10 cellular contexts compared by ENCODE assay signal in the genomic region with DNA sequence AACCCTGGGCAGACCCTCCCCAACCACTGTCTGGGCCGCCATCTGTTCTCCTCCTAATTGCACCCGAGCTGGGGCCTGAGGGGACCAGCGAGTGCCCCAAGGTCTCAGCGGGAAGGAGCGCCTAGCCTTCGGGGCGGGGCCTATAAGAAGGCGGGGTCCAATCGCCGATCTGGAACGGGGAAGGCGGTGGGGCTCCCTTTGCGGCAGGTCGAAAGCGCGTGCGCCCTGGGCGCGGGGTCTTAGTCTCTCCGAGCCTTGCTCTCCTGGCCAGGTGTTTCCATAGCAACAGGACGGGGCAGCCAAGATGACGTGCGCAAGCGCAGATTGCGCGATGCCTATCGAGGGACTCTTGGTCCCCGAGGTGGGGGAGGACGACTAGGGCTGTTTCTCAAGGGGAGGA. TPM values are rescaled to one million over a fixed set of nuclear protein-coding genes. Genes with fewer than 3 reads are reported as not detected.
DNase-seq lines count a peak whose midpoint lies in the region; ATAC-seq and TF ChIP-seq lines count a peak whose summit lies in the region.
"Had no signal": no experiment of that assay in that cellular context is flagged by ENCODE, and none has a peak within 500 bp of the region (broad histone marks: within the 10 kb centered on the region; RNA-seq: fewer than 3 reads in every experiment).

No MANE protein-coding gene starts in this region.

- H3K27ac ChIP-seq in dorsolateral prefrontal cortex (peak overlapping the region in 2 of 59 donors; percentile 29 to 46), neural cell (ENCODE audit: low read length) (peak overlapping the region; percentile 91)
- H3K27ac ChIP-seq: WERI-Rb-1 had no signal

- H3K27ac Mint-ChIP-seq in HFFc6: no peak overlapping the region

- peaks cover 5% of the 10 kb centered on the region for H3K36me3 ChIP-seq in neural cell (ENCODE audit: insufficient read depth, low read length)

- H3K27me3 ChIP-seq in dorsolateral prefrontal cortex (peaks cover 0 to 52% (median 8%) of the 10 kb centered on the region in 45 donors), neural cell (ENCODE audit: insufficient read depth, low read depth, low read length) (no peaks in the 10 kb centered on the region)

- no peaks in the 10 kb centered on the region for H3K36me3 Mint-ChIP-seq in HFFc6 (ENCODE audit: low read depth)

- H3K27me3 Mint-ChIP-seq in HFFc6 (ENCODE audit: insufficient read depth): peaks cover 41% of the 10 kb centered on the region

- H3K4me3 ChIP-seq in dorsolateral prefrontal cortex: peak overlapping the region; percentile 8 to 75 (median 59)
- H3K4me3 ChIP-seq in neural cell (ENCODE audit: low read length): peak overlapping the region; percentile 92
- H3K4me3 ChIP-seq: HAP-1 had no signal

- no peaks in the 10 kb centered on the region for H3K9me2 ChIP-seq in neural cell (ENCODE audit: insufficient read depth, low read length)

- H3K9ac ChIP-seq in neural cell (ENCODE audit: low read length): peak overlapping the region; percentile 100

- no peak for TF ChIP-seq RAD21 in neural cell (conservative IDR thresholded peaks at IDR 0.05)

- peak; percentile 96 for DNase-seq in ELF-1 (ENCODE audit: low read depth, low spot score)
- peak; percentile 26 for DNase-seq in NCI-H226
- DNase-seq in dorsolateral prefrontal cortex: peak in 7 of 10 donors; percentile 37 to 79 (median 56)
- no peak for DNase-seq in HFFc6
- DNase-seq in GM19240 (ENCODE audit: insufficient read length, low spot score): no peak
- no peak for DNase-seq in DMS 273 treated with DMSO at 0.1 percent for 48 hours (lab: John Stamatoyannopoulos, UW)

- H3K4me3 Mint-ChIP-seq in HFFc6: no peak overlapping the region

- peak; percentile 12 for TF ChIP-seq EP300 in neural cell (conservative IDR thresholded peaks at IDR 0.05; ENCODE audit: poor library complexity, severe bottlenecking)

- 0 out of 2 replicates have a peak, but pooled peaks cover 5% of the 10 kb centered on the region for H3K4me1 Mint-ChIP-seq in HFFc6 (ENCODE audit: low read depth)

- no peak overlapping the region for H2AFZ ChIP-seq in neural cell (ENCODE audit: low read depth, low read length)

- intact Hi-C loops in dorsolateral prefrontal cortex (cut with DNase I): loop anchor here in 1 of 2 donors (5.0 kb wide), 1 partner anchor 39 kb away; a partner anchor contains a TSS

- no peak for ATAC-seq in GM18511 (IDR thresholded peaks at IDR 0.05; ENCODE audit: unreplicated experiment)

- no peaks in the 10 kb centered on the region for H3K9me3 Mint-ChIP-seq in HFFc6

- H3K4me2 ChIP-seq in neural cell (ENCODE audit: low read length): peak overlapping the region; percentile 83

- H3K9me3 ChIP-seq in neural cell (ENCODE audit: low read length): no peaks in the 10 kb centered on the region
- H3K9me3 ChIP-seq: HAP-1 had no signal

- TF ChIP-seq CTCF in dorsolateral prefrontal cortex (IDR thresholded peaks at IDR 0.05 in 54 of 56, conservative IDR thresholded peaks at IDR 0.05 in 2 of 56; ENCODE audit: low read depth in 1 of 56, partially characterized antibody in 56 of 56) (no peak), neural cell (IDR thresholded peaks at IDR 0.05; ENCODE audit: poor library complexity, severe bottlenecking) (no peak), HFFc6 (IDR thresholded peaks at IDR 0.05) (no peak)

- H3K79me2 ChIP-seq in neural cell (replicated peaks; ENCODE audit: insufficient read depth, low read length): peaks cover 33% of the 10 kb centered on the region

- no peaks in the 10 kb centered on the region for H3F3A ChIP-seq in neural cell (ENCODE audit: insufficient read depth, low read length, poor library complexity, severe bottlenecking)

- peaks cover 12% of the 10 kb centered on the region for H4K20me1 ChIP-seq in neural cell (ENCODE audit: insufficient read depth)

TF ChIP-seq in neural cell, 6 proteins besides CTCF, POLR2A, EP300 and RAD21:
- TF ChIP-seq MXI1 (conservative IDR thresholded peaks at IDR 0.05; ENCODE audit: poor library complexity, severe bottlenecking): peak; percentile 60
- TF ChIP-seq EZH2 (IDR thresholded peaks at IDR 0.05; ENCODE audit: borderline replicate concordance, insufficient read depth, low read length, poor library complexity, severe bottlenecking): no peak
- TF ChIP-seq SMC3 (conservative IDR thresholded peaks at IDR 0.05; ENCODE audit: poor library complexity): no peak

RNA-seq across cellular contexts. Expression of a gene that starts 2.8 kb away (rescaled TPM):
- total RNA-seq in dorsolateral prefrontal cortex: 100 to 1,000 TPM in 108 of 120 experiments, 10 to 100 TPM in 12; 55.0 to 260 (median 142) TPM
- 65.0 and 105 TPM in 2 replicates for polyA plus RNA-seq in neural cell
- 79.9 and 80.7 TPM in 2 replicates for polyA minus RNA-seq in neural cell
- total RNA-seq in HFFc6 (2021; fragmentation: NEBNext Ultra II Directional; extraction: Animal tissue kit (Norgen Biotek cat#: 25700)): under 1 TPM in 3 of 6 experiments, not detected in 3; 0.09 to 0.34 (median 0.26) TPM

RNA-seq across cellular contexts. Expression of a gene that starts 6.7 kb away (rescaled TPM):
- total RNA-seq in dorsolateral prefrontal cortex: 10 to 100 TPM in 91 of 120 experiments, 1 to 10 TPM in 29; 3.6 to 23.1 (median 12.0) TPM
- 1.0 TPM in 1 of 2 replicates, not detected in the other for polyA plus RNA-seq in neural cell
- not detected in 2 replicates for polyA minus RNA-seq in neural cell
- not detected for total RNA-seq in HFFc6 (2021; fragmentation: NEBNext Ultra II Directional; extraction: Animal tissue kit (Norgen Biotek cat#: 25700))

RNA-seq across cellular contexts. Expression of a gene that starts 34.7 kb away (rescaled TPM):
- total RNA-seq in dorsolateral prefrontal cortex: 10 to 100 TPM in 10 of 120 experiments, 1 to 10 TPM in 110; 1.6 to 13.4 (median 6.0) TPM
- 25.7 and 28.2 TPM in 2 replicates for polyA plus RNA-seq in neural cell
- 14.1 and 14.8 TPM in 2 replicates for polyA minus RNA-seq in neural cell
- total RNA-seq in HFFc6 (2021; fragmentation: NEBNext Ultra II Directional; extraction: Animal tissue kit (Norgen Biotek cat#: 25700)): 10 to 100 TPM; 17.9 to 43.2 (median 37.7) TPM

RNA-seq across cellular contexts. Expression of a gene that starts 39.2 kb away (rescaled TPM):
- 1 to 10 TPM in 86 of 120 experiments, under 1 TPM in 8, not detected in 26; 0.63 to 7.4 (median 2.4) TPM for total RNA-seq in dorsolateral prefrontal cortex
- not detected in 2 replicates for polyA plus RNA-seq in neural cell
- not detected in 2 replicates for polyA minus RNA-seq in neural cell
- total RNA-seq in HFFc6 (2021; fragmentation: NEBNext Ultra II Directional; extraction: Animal tissue kit (Norgen Biotek cat#: 25700)): 10 to 100 TPM; 14.1 to 30.3 (median 25.6) TPM

RNA-seq across cellular contexts. Expression of a gene that starts 39.5 kb away (rescaled TPM):
- 100 to 1,000 TPM; 234 to 491 (median 396) TPM for total RNA-seq in dorsolateral prefrontal cortex
- polyA plus RNA-seq in neural cell: 832 and 882 TPM in 2 replicates
- polyA minus RNA-seq in neural cell: 318 and 324 TPM in 2 replicates
- 100 to 1,000 TPM; 214 to 269 (median 229) TPM for total RNA-seq in HFFc6 (2021; fragmentation: NEBNext Ultra II Directional; extraction: Animal tissue kit (Norgen Biotek cat#: 25700))

Comparison
In these comparisons a context has a peak if more than half of its experiments do, and no peak if none do; other contexts are left out.
1. DNase-seq: peak in ELF-1 (single experiment), NCI-H226 (single experiment) and dorsolateral prefrontal cortex (7 of 10); none in HFFc6 (single experiment), GM19240 (single experiment) and DMS 273 treated with DMSO at 0.1 percent for 48 hours (single experiment).
2. RNA of a gene that starts 2.8 kb away (total RNA-seq): 55.0 to 260 TPM in dorsolateral prefrontal cortex; 0.09 to 0.34 TPM in HFFc6; every median in the first group is over 10 times any median in the second.